ENCODE assay signal across 2 cellular contexts in the genomic region with DNA sequence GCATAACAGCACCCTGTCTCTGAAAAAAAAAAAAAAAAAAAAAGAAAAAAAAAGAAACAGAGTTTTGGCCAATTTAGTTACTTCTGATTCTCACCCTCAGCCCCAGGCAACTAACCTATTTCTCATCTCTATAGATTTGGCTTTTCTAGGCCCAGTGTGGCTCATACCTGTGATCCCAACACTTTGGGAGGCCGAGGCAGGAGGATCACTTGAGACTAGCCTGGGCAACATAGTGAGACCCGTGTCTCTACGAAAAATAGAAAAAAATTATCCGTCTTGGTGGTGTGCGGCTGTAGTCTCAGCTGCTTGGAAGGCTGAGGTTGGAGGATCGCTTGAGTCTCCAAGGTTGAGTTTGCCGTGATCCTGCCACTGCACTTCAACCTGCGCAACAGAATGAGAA.
TF ChIP-seq lines count a peak whose summit lies in the region.

No MANE protein-coding gene starts in this region.

TF ChIP-seq in HEK293T, 16 proteins besides CTCF, POLR2A, EP300 and RAD21:
- TF ChIP-seq LEF1 (IDR thresholded peaks at IDR 0.05; ENCODE audit: borderline replicate concordance) (no peak), CTBP1 (IDR thresholded peaks at IDR 0.05; ENCODE audit: borderline replicate concordance) (no peak), ZNF384 (IDR thresholded peaks at IDR 0.05) (peak; percentile 35; the same call in 1 of the 2 replicates), SUZ12 (IDR thresholded peaks at IDR 0.05) (no peak), ELF4 (IDR thresholded peaks at IDR 0.05) (no peak), HDGF (IDR thresholded peaks at IDR 0.05; ENCODE audit: borderline replicate concordance) (no peak), FOXM1 (IDR thresholded peaks at IDR 0.05; ENCODE audit: borderline replicate concordance) (no peak)
- TF ChIP-seq, protein P1, sequence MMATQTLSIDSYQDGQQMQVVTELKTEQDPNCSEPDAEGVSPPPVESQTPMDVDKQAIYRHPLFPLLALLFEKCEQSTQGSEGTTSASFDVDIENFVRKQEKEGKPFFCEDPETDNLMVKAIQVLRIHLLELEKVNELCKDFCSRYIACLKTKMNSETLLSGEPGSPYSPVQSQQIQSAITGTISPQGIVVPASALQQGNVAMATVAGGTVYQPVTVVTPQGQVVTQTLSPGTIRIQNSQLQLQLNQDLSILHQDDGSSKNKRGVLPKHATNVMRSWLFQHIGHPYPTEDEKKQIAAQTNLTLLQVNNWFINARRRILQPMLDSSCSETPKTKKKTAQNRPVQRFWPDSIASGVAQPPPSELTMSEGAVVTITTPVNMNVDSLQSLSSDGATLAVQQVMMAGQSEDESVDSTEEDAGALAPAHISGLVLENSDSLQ (IDR thresholded peaks at IDR 0.05): no peak
TF ChIP-seq in HEK293T: peak in this region for 1.

TF ChIP-seq in GM12878, 131 proteins besides CTCF, POLR2A, EP300 and RAD21:
- no peak for TF ChIP-seq ZNF217 (IDR thresholded peaks at IDR 0.05)
- no peak for TF ChIP-seq CHD2 (IDR thresholded peaks at IDR 0.05; ENCODE audit: borderline replicate concordance, low read depth, low read length)
- no peak for TF ChIP-seq ZSCAN29 (IDR thresholded peaks at IDR 0.05)
- 0 out of 2 replicates have a peak, but pooled peaks have one; percentile 25 for TF ChIP-seq NFXL1 (IDR thresholded peaks at IDR 0.05; ENCODE audit: borderline replicate concordance)
- TF ChIP-seq NR2C1 (IDR thresholded peaks at IDR 0.05): no peak
